ENCODE assay signal across 14 cellular contexts in the genomic region with DNA sequence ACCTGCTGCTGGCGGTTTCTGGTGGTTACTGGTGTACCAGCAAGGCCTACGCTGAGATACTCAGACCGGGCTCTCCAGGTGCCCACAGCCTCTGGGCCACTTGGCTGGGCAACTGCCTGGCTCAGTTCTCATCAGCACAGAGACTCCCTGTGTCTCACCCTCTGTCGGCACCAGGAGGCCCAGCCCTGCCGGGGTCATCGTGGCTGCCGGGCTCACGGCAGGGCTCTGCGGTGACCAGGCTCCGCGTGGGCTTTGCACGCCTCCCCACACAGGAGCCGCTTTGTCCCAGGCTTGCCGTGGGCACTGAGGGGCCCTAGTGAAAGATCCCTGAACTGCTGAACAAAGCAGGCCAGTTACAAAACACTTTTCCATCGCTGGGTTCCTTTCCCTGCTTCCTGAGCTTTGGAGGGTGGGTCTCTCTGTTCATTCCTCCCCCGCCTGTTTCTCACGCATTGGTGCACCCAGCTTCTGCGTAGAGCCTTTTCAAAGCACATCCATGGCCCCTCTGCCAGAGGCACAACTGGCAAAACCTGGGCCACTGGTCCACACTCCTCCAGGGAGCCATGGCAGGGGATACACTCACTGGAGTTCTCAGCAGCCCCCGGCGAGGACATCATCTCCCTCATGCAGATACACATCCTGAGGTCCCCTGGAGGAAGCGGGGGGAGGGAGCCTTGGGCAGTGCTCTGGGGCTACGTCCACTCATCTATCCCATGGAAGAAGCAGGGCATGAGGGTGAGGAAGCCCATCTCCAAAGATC.
A peak's percentile ranks its signal among the peaks of the same experiment; 100 is the strongest.
DNase-seq lines count a peak whose midpoint lies in the region; ATAC-seq, FAIRE-seq and TF ChIP-seq lines count a peak whose summit lies in the region.
"Had no signal": no experiment of that assay in that cellular context is flagged by ENCODE, and none has a peak within 500 bp of the region (broad histone marks: within the 10 kb centered on the region; RNA-seq: fewer than 3 reads in every experiment).

No MANE protein-coding gene starts in this region.

- FAIRE-seq in kidney (lab: Jason Lieb, UNC): no peak
- FAIRE-seq: astrocyte, HTR-8/SVneo had no signal

- H3K4me1 ChIP-seq in kidney (ENCODE audit: control insufficient read depth in 1 of 2, insufficient read depth in 1 of 2, low read depth in 1 of 2, low read length in 2 of 2) (no peaks in the 10 kb centered on the region), gastrocnemius medialis (peaks cover 0 to 4% of the 10 kb centered on the region in 2 donors)
- H3K4me1 ChIP-seq: uterus had no signal

- H3K36me3 Mint-ChIP-seq in activated T-cell treated with anti-CD3 and anti-CD28 coated beads, Interleukin-2, amount 50 U/mL, for 4 hours (ENCODE audit: insufficient read depth): peaks cover 40% of the 10 kb centered on the region
- H3K36me3 Mint-ChIP-seq in T-helper 17 cell (ENCODE audit: low read depth): peaks cover 7% of the 10 kb centered on the region
- H3K36me3 Mint-ChIP-seq in stimulated activated naive CD8-positive, alpha-beta T cell treated with anti-CD3 and anti-CD28 coated beads, Interleukin-15, Interleukin-2, amounts not matched to agents 100 ng/mL and 50 ng/mL, for 24 hours (ENCODE audit: low read depth): peaks cover 81% of the 10 kb centered on the region

- ATAC-seq in activated T-cell treated with anti-CD3 and anti-CD28 coated beads, Interleukin-2, amount 50 U/mL, for 4 hours: peak; percentile 14 to 26
- peak; percentile 48 for ATAC-seq in T-helper 17 cell
- no peak for ATAC-seq in gastrocnemius medialis
- ATAC-seq: HCT116, PC-3 had no signal

- peak overlapping the region; percentile 100 for H3K27ac Mint-ChIP-seq in T-helper 17 cell
- peak overlapping the region; percentile 94 for H3K27ac Mint-ChIP-seq in stimulated activated naive CD8-positive, alpha-beta T cell treated with anti-CD3 and anti-CD28 coated beads, Interleukin-15, Interleukin-2, amounts not matched to agents 100 ng/mL and 50 ng/mL, for 24 hours

- peaks cover 72% of the 10 kb centered on the region for H3K4me1 Mint-ChIP-seq in activated T-cell treated with anti-CD3 and anti-CD28 coated beads, Interleukin-2, amount 50 U/mL, for 4 hours (ENCODE audit: low read depth)
- H3K4me1 Mint-ChIP-seq in T-helper 17 cell: peaks cover 43% of the 10 kb centered on the region
- H3K4me1 Mint-ChIP-seq in stimulated activated naive CD8-positive, alpha-beta T cell treated with anti-CD3 and anti-CD28 coated beads, Interleukin-15, Interleukin-2, amounts not matched to agents 100 ng/mL and 50 ng/mL, for 24 hours (ENCODE audit: low read depth): peaks cover 83% of the 10 kb centered on the region

- no peaks in the 10 kb centered on the region for H3K27me3 Mint-ChIP-seq in activated T-cell treated with anti-CD3 and anti-CD28 coated beads, Interleukin-2, amount 50 U/mL, for 4 hours (ENCODE audit: low read depth)
- no peaks in the 10 kb centered on the region for H3K27me3 Mint-ChIP-seq in T-helper 17 cell
- no peaks in the 10 kb centered on the region for H3K27me3 Mint-ChIP-seq in stimulated activated naive CD8-positive, alpha-beta T cell treated with anti-CD3 and anti-CD28 coated beads, Interleukin-15, Interleukin-2, amounts not matched to agents 100 ng/mL and 50 ng/mL, for 24 hours

- no peak for TF ChIP-seq CTCF in kidney (IDR thresholded peaks at IDR 0.05; ENCODE audit: borderline replicate concordance, extremely low read depth, insufficient read depth)
- TF ChIP-seq CTCF in gastrocnemius medialis (IDR thresholded peaks at IDR 0.05 in 4 of 5, conservative IDR thresholded peaks at IDR 0.05 in 1 of 5): no peak

- H3K4me3 Mint-ChIP-seq in activated T-cell treated with anti-CD3 and anti-CD28 coated beads, Interleukin-2, amount 50 U/mL, for 4 hours: no peak overlapping the region
- peak overlapping the region; percentile 88 for H3K4me3 Mint-ChIP-seq in T-helper 17 cell
- H3K4me3 Mint-ChIP-seq in stimulated activated naive CD8-positive, alpha-beta T cell treated with anti-CD3 and anti-CD28 coated beads, Interleukin-15, Interleukin-2, amounts not matched to agents 100 ng/mL and 50 ng/mL, for 24 hours: no peak overlapping the region

- TF ChIP-seq POLR2A in gastrocnemius medialis (IDR thresholded peaks at IDR 0.05): no peak

- H3K27ac ChIP-seq in kidney (ENCODE audit: low read depth in 2 of 2, low read length in 2 of 2) (no peak overlapping the region), gastrocnemius medialis (no peak overlapping the region)
- H3K27ac ChIP-seq: uterus had no signal

- H3K36me3 ChIP-seq in kidney (ENCODE audit: control insufficient read depth in 1 of 2, insufficient read depth in 2 of 2, low read length in 2 of 2) (no peaks in the 10 kb centered on the region), gastrocnemius medialis (no peaks in the 10 kb centered on the region)
- H3K36me3 ChIP-seq: uterus had no signal

- H3K9me3 ChIP-seq in T-helper 17 cell (ENCODE audit: control insufficient read depth, low read length, poor library complexity, severe bottlenecking) (no peaks in the 10 kb centered on the region), kidney (ENCODE audit: control insufficient read depth in 1 of 2, low read length in 2 of 2) (no peaks in the 10 kb centered on the region), gastrocnemius medialis (no peaks in the 10 kb centered on the region)
- H3K9me3 ChIP-seq: uterus had no signal

- no peaks in the 10 kb centered on the region for H3K27me3 ChIP-seq in gastrocnemius medialis
- H3K27me3 ChIP-seq: uterus had no signal

- intact Hi-C loops in kidney (cut with DNase I) (no loop called here), gastrocnemius medialis (cut with DNase I; ENCODE audit: low total_unique reads) (no loop called here)

- no peaks in the 10 kb centered on the region for H3K9me3 Mint-ChIP-seq in activated T-cell treated with anti-CD3 and anti-CD28 coated beads, Interleukin-2, amount 50 U/mL, for 4 hours
- no peaks in the 10 kb centered on the region for H3K9me3 Mint-ChIP-seq in stimulated activated naive CD8-positive, alpha-beta T cell treated with anti-CD3 and anti-CD28 coated beads, Interleukin-15, Interleukin-2, amounts not matched to agents 100 ng/mL and 50 ng/mL, for 24 hours

- no peak overlapping the region for H3K9ac ChIP-seq in kidney (ENCODE audit: low read length in 2 of 2)

- in situ Hi-C loops in gastrocnemius medialis (cut with MboI; ENCODE audit: low sequenced_read_pairs in 4 of 4): no loop called here

- no peak for DNase-seq in activated T-cell treated with anti-CD3 and anti-CD28 coated beads, Interleukin-2, amount 50 U/mL, for 4 hours
- DNase-seq in activated T-cell treated with anti-CD3 and anti-CD28 coated beads for 4 hours: no peak
- peak in 1 of 3 donors; percentile 19 for DNase-seq in T-helper 17 cell
- DNase-seq in kidney: peak; percentile 67
- no peak for DNase-seq in retina
- no peak for DNase-seq in mucosa of gallbladder (ENCODE audit: low spot score)
- no peak for DNase-seq in gastrocnemius medialis
- DNase-seq: PC-3, right cardiac atrium, uterus had no signal

- no peak overlapping the region for H3K4me3 ChIP-seq in kidney (ENCODE audit: low read length in 2 of 2)
- no peak overlapping the region for H3K4me3 ChIP-seq in gastrocnemius medialis
- H3K4me3 ChIP-seq: uterus had no signal

Comparison
In these comparisons a context has a peak if more than half of its experiments do, and no peak if none do; other contexts are left out.
1. ATAC-seq: peak in activated T-cell treated with anti-CD3 and anti-CD28 coated beads, Interleukin-2, amount 50 U/mL, for 4 hours (2 of 2) and T-helper 17 cell (single experiment); none in gastrocnemius medialis (0 of 2).